19 cellular contexts compared by ENCODE assay signal in the genomic region with DNA sequence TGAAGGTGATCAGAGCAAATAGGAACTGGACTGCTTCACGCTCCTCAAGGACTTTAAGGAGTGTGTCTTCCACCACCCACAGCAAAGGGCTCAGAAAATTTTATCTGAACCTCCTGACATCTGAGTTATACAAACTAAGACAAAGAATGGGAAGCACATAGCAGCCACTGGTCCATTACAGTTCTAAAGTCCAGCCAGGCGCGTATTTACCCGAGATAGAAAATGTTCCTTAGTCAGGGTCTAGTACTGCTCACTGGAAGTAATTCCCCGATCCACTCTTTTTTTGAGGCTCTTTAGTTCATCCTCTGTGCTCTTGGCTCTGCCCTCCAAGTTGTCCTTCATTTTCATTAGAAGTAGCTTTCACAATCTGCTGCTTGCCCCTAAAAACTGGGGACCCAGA.
"Had no signal": no experiment of that assay in that cellular context is flagged by ENCODE, and none has a peak within 500 bp of the region (broad histone marks: within the 10 kb centered on the region; RNA-seq: fewer than 3 reads in every experiment).

No MANE protein-coding gene starts in this region.

- ATAC-seq: mucosa of descending colon; natural killer cell treated with Interleukin-12 subunit alpha and Interleukin-12 subunit beta and Interleukin-15 and Interleukin-18, amount 100 ng/mL, for 72 hours; pancreas; sciatic nerve; stimulated activated effector memory CD8-positive, alpha-beta T cell treated with anti-CD3 and anti-CD28 coated beads, Interleukin-12 subunit alpha, Interleukin-12 subunit beta, amount 100 ng/mL, for 72 hours had no signal

- H3K9me3 ChIP-seq: mucosa of descending colon, pancreas, stomach, thyroid gland, vagina had no signal

- DNase-seq: dorsolateral prefrontal cortex; effector CD4-positive, alpha-beta T cell; mesenchymal stem cell; mucosa of descending colon; naive B cell; occipital lobe; pancreas; stimulated activated CD4-positive, alpha-beta T cell treated with anti-CD3 and anti-CD28 coated beads, Interleukin-2, amount 100 ng/mL, for 24 hours; stimulated activated CD4-positive, alpha-beta T cell treated with anti-CD3 and anti-CD28 coated beads, Interleukin-4, amount 100 ng/mL, for 24 hours; stimulated activated naive CD4-positive, alpha-beta T cell treated with Interleukin-2 at 50 U/mL for 16 hours; stomach; thyroid gland; trophoblast cell had no signal

- H3K27ac Mint-ChIP-seq: mesothelial cell of epicardium; naive B cell; natural killer cell treated with Interleukin-12 subunit alpha and Interleukin-12 subunit beta and Interleukin-15 and Interleukin-18, amount 100 ng/mL, for 72 hours; progenitor cell of endocrine pancreas; stimulated activated effector memory CD8-positive, alpha-beta T cell treated with anti-CD3 and anti-CD28 coated beads, Interleukin-12 subunit alpha, Interleukin-12 subunit beta, amount 100 ng/mL, for 72 hours had no signal

- H3K36me3 Mint-ChIP-seq: mesothelial cell of epicardium; naive B cell; natural killer cell treated with Interleukin-12 subunit alpha and Interleukin-12 subunit beta and Interleukin-15 and Interleukin-18, amount 100 ng/mL, for 72 hours; stimulated activated effector memory CD8-positive, alpha-beta T cell treated with anti-CD3 and anti-CD28 coated beads, Interleukin-12 subunit alpha, Interleukin-12 subunit beta, amount 100 ng/mL, for 72 hours had no signal

- H3K9me3 Mint-ChIP-seq: mesothelial cell of epicardium; natural killer cell treated with Interleukin-12 subunit alpha and Interleukin-12 subunit beta and Interleukin-15 and Interleukin-18, amount 100 ng/mL, for 72 hours; stimulated activated effector memory CD8-positive, alpha-beta T cell treated with anti-CD3 and anti-CD28 coated beads, Interleukin-12 subunit alpha, Interleukin-12 subunit beta, amount 100 ng/mL, for 72 hours had no signal

- H3K27me3 ChIP-seq: dorsolateral prefrontal cortex, pancreas, thyroid gland, vagina had no signal

- H3K4me3 Mint-ChIP-seq: mesothelial cell of epicardium; naive B cell; natural killer cell treated with Interleukin-12 subunit alpha and Interleukin-12 subunit beta and Interleukin-15 and Interleukin-18, amount 100 ng/mL, for 72 hours; stimulated activated effector memory CD8-positive, alpha-beta T cell treated with anti-CD3 and anti-CD28 coated beads, Interleukin-12 subunit alpha, Interleukin-12 subunit beta, amount 100 ng/mL, for 72 hours had no signal

- H3K27ac ChIP-seq: pancreas, stomach, thyroid gland, vagina had no signal

- H3K4me1 ChIP-seq: pancreas, stomach, thyroid gland, vagina had no signal

- H3K4me1 Mint-ChIP-seq: mesothelial cell of epicardium; naive B cell; stimulated activated effector memory CD8-positive, alpha-beta T cell treated with anti-CD3 and anti-CD28 coated beads, Interleukin-12 subunit alpha, Interleukin-12 subunit beta, amount 100 ng/mL, for 72 hours had no signal
